ENCODE assay signal across 30 cellular contexts in the genomic region with DNA sequence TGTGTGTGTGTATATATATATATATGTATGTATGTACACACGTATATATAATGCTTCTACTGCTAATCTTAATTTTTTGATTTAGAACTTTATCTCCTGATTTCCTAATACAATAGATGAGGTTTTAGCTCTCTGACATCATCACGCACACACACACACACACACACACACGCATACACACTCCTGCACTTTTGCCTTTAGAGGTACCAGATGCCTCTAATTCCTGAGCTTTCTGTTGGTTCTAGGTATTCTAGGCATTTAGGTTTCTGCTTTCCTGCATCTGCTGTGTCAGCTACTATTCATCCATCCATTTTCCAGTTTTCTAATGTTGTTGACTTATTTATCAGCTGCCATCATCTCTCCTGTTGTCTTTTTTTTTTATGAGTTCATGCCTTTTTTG.
"Had no signal": no experiment of that assay in that cellular context is flagged by ENCODE, and none has a peak within 500 bp of the region (broad histone marks: within the 10 kb centered on the region; RNA-seq: fewer than 3 reads in every experiment).

No MANE protein-coding gene starts in this region.

- H3K36me3 Mint-ChIP-seq: natural killer cell; neural progenitor cell; stimulated activated memory B cell treated with anti-CD40 and anti-IgM and Interleukin-4, amounts not matched to agents 10 μg/mL and 1 μg/mL and 100 μg/mL, for 72 hours had no signal

- H3K9me3 Mint-ChIP-seq: neural progenitor cell; stimulated activated naive CD8-positive, alpha-beta T cell treated with anti-CD3 and anti-CD28 coated beads, Interleukin-15, amount 100 ng/mL, for 72 hours had no signal

- H3K79me2 ChIP-seq: parathyroid adenoma had no signal

- ATAC-seq: natural killer cell; psoas muscle; right cardiac atrium; right lobe of liver; stimulated activated memory B cell treated with anti-CD40 and anti-IgM and Interleukin-4, amounts not matched to agents 10 μg/mL and 1 μg/mL and 100 μg/mL, for 72 hours; stimulated activated naive CD8-positive, alpha-beta T cell treated with anti-CD3 and anti-CD28 coated beads, Interleukin-15, amount 100 ng/mL, for 72 hours; stimulated activated naive CD8-positive, alpha-beta T cell treated with anti-CD3 and anti-CD28 coated beads, Interleukin-15, Interleukin-2, amounts not matched to agents 100 U/mL and 50 U/mL, for 24 hours had no signal

- H3K9me3 ChIP-seq: ovary, psoas muscle, right lobe of liver, sigmoid colon, suprapubic skin, testis, tibial artery, transverse colon, upper lobe of left lung, vagina had no signal

- H3K27me3 Mint-ChIP-seq: progenitor cell of endocrine pancreas; stimulated activated memory B cell treated with anti-CD40 and anti-IgM and Interleukin-4, amounts not matched to agents 10 μg/mL and 1 μg/mL and 100 μg/mL, for 72 hours; stimulated activated naive CD8-positive, alpha-beta T cell treated with anti-CD3 and anti-CD28 coated beads, Interleukin-15, amount 100 ng/mL, for 72 hours had no signal

- H3K9ac ChIP-seq: neural progenitor cell, parathyroid adenoma had no signal

- H2AFZ ChIP-seq: neural progenitor cell, parathyroid adenoma had no signal

- DNase-seq: natural killer cell; occipital lobe; ovary; posterior cingulate gyrus; psoas muscle; right cardiac atrium; right lobe of liver; sigmoid colon; small intestine; stimulated activated CD4-positive, alpha-beta T cell treated with anti-CD3 and anti-CD28 coated beads, Interleukin-15, amount 100 ng/mL, for 24 hours; stimulated activated CD4-positive, alpha-beta T cell treated with anti-CD3 and anti-CD28 coated beads, Interleukin-2, amount 100 ng/mL, for 24 hours; stimulated activated CD4-positive, alpha-beta T cell treated with anti-CD3 and anti-CD28 coated beads, Interleukin-2, amount 100 ng/mL, for 48 hours; stimulated activated CD4-positive, alpha-beta T cell treated with anti-CD3 and anti-CD28 coated beads, Interleukin-4, amount 100 ng/mL, for 24 hours; stimulated activated CD8-positive, alpha-beta memory T cell treated with anti-CD3 and anti-CD28 coated beads, Interleukin-4, amount 100 ng/mL, for 48 hours; stimulated activated naive CD4-positive, alpha-beta T cell; stimulated activated naive CD8-positive, alpha-beta T cell treated with anti-CD3 and anti-CD28 coated beads, Interleukin-15, amount 100 ng/mL, for 72 hours; stimulated activated naive CD8-positive, alpha-beta T cell treated with anti-CD3 and anti-CD28 coated beads, Interleukin-15, Interleukin-2, amounts not matched to agents 100 U/mL and 50 U/mL, for 24 hours; substantia nigra; testis; tibial artery; transverse colon; upper lobe of left lung had no signal

- H3K27ac ChIP-seq: neural progenitor cell, ovary, parathyroid adenoma, psoas muscle, right lobe of liver, sigmoid colon, suprapubic skin, testis, tibial artery, transverse colon, upper lobe of left lung, vagina had no signal

- H3K4me2 ChIP-seq: neural progenitor cell had no signal

- H3K4me1 Mint-ChIP-seq: natural killer cell; stimulated activated memory B cell treated with anti-CD40 and anti-IgM and Interleukin-4, amounts not matched to agents 10 μg/mL and 1 μg/mL and 100 μg/mL, for 72 hours; stimulated activated naive CD8-positive, alpha-beta T cell treated with anti-CD3 and anti-CD28 coated beads, Interleukin-15, amount 100 ng/mL, for 72 hours had no signal

- H3K4me3 Mint-ChIP-seq: natural killer cell; nephron; neural progenitor cell; stimulated activated memory B cell treated with anti-CD40 and anti-IgM and Interleukin-4, amounts not matched to agents 10 μg/mL and 1 μg/mL and 100 μg/mL, for 72 hours; stimulated activated naive CD8-positive, alpha-beta T cell treated with anti-CD3 and anti-CD28 coated beads, Interleukin-15, amount 100 ng/mL, for 72 hours had no signal

- H3K27me3 ChIP-seq: neural progenitor cell, ovary, right lobe of liver, sigmoid colon, suprapubic skin, testis, tibial artery, transverse colon, upper lobe of left lung, vagina had no signal

- H3K27ac Mint-ChIP-seq: natural killer cell; nephron; neural progenitor cell; progenitor cell of endocrine pancreas; stimulated activated memory B cell treated with anti-CD40 and anti-IgM and Interleukin-4, amounts not matched to agents 10 μg/mL and 1 μg/mL and 100 μg/mL, for 72 hours; stimulated activated naive CD8-positive, alpha-beta T cell treated with anti-CD3 and anti-CD28 coated beads, Interleukin-15, amount 100 ng/mL, for 72 hours had no signal

- H3K4me3 ChIP-seq: neural progenitor cell, ovary, psoas muscle, right lobe of liver, sigmoid colon, suprapubic skin, testis, tibial artery, transverse colon, upper lobe of left lung, vagina had no signal

- FAIRE-seq: small intestine, urothelium cell line had no signal

- H3K4me1 ChIP-seq: parathyroid adenoma, psoas muscle, right lobe of liver, sigmoid colon, suprapubic skin, testis, tibial artery, transverse colon, upper lobe of left lung, vagina had no signal

- H3K36me3 ChIP-seq: neural progenitor cell, ovary, right lobe of liver, sigmoid colon, suprapubic skin, tibial artery, transverse colon, upper lobe of left lung, vagina had no signal
